Comparison of ENCODE assay signal across 24 cellular contexts in genomic region chr1:170568197-170568596, GRCh38. TPM values are rescaled to one million over a fixed set of nuclear protein-coding genes. Genes with fewer than 3 reads are reported as not detected.
DNase-seq lines count a peak whose midpoint lies in the region; ATAC-seq, FAIRE-seq and TF ChIP-seq lines count a peak whose summit lies in the region.
"Had no signal": no experiment of that assay in that cellular context is flagged by ENCODE, and none has a peak within 500 bp of the region (broad histone marks: within the 10 kb centered on the region; RNA-seq: fewer than 3 reads in every experiment).

No MANE protein-coding gene starts in this region.

- H3K4me2 ChIP-seq in HepG2 (ENCODE audit: low read depth, low read length) (no peak overlapping the region), Loucy (ENCODE audit: low read depth, low read length, poor library complexity, severe bottlenecking) (no peak overlapping the region)

- H4K20me1 ChIP-seq in HepG2 (ENCODE audit: insufficient read depth, low read length) (no peaks in the 10 kb centered on the region), Loucy (ENCODE audit: insufficient read depth, low read length, poor library complexity, severe bottlenecking) (no peaks in the 10 kb centered on the region)

- H2AFZ ChIP-seq in HepG2 (ENCODE audit: low read length) (no peak overlapping the region), Loucy (ENCODE audit: low read length) (no peak overlapping the region)

- no peak for FAIRE-seq in HepG2 (lab: Jason Lieb, UNC)
- FAIRE-seq: D721Med, GM12892, GM19239 had no signal

- H3K27me3 Mint-ChIP-seq in WTC11 (ENCODE audit: low read depth) (peaks cover 6% of the 10 kb centered on the region), osteocyte (ENCODE audit: unreplicated experiment) (no peaks in the 10 kb centered on the region)
- peaks cover 11% of the 10 kb centered on the region for H3K27me3 Mint-ChIP-seq in activated CD8-positive, alpha-beta T cell treated with anti-CD3 and anti-CD28 coated beads, Interleukin-2, amount 10 ng/mL, durations not matched to agents 7 days and 5 days (ENCODE audit: low read depth)

- TF ChIP-seq RAD21 in HepG2 (CRISPR knock-in tag; IDR thresholded peaks at IDR 0.05) = no peak

- in situ Hi-C loops in HepG2 (cut with HindIII; ENCODE audit: extremely low pct_ligation_motif_present, low pct_unique_long_range_greater_than_20kb) = no loop called here

- no peak overlapping the region for H3K27ac Mint-ChIP-seq in WTC11
- H3K27ac Mint-ChIP-seq in osteocyte (ENCODE audit: unreplicated experiment) = peak overlapping the region; percentile 98
- H3K27ac Mint-ChIP-seq in activated CD8-positive, alpha-beta T cell treated with anti-CD3 and anti-CD28 coated beads, Interleukin-2, amount 10 ng/mL, durations not matched to agents 7 days and 5 days = no peak overlapping the region
- H3K27ac Mint-ChIP-seq: CD4-positive, CD25-positive, alpha-beta regulatory T cell had no signal

- TF ChIP-seq CTCF in HepG2 (CRISPR knock-in tag; IDR thresholded peaks at IDR 0.05) = no peak
- TF ChIP-seq CTCF in right lobe of liver (IDR thresholded peaks at IDR 0.05) = no peak
- peak; percentile 12; the same call in 1 of the 2 replicates for TF ChIP-seq CTCF in Loucy (conservative IDR thresholded peaks at IDR 0.05; ENCODE audit: low read length)
- no peak for TF ChIP-seq CTCF in WTC11 (IDR thresholded peaks at IDR 0.05)
- no peak for TF ChIP-seq CTCF in osteocyte (IDR thresholded peaks at IDR 0.05)

- H3F3A ChIP-seq in Loucy (ENCODE audit: low read depth) = no peaks in the 10 kb centered on the region

- H3K9me2 ChIP-seq in Loucy (replicated peaks; ENCODE audit: low read depth, low read length) = no peaks in the 10 kb centered on the region

- H3K79me2 ChIP-seq in HepG2 (ENCODE audit: insufficient read depth, low read length) = no peaks in the 10 kb centered on the region
- H3K79me2 ChIP-seq in Loucy (ENCODE audit: insufficient read depth, low read length) = no peaks in the 10 kb centered on the region

- CTCF ChIA-PET in HepG2 (lab: Yijun Ruan, JAX; ENCODE audit: low intra/inter-chr PET ratio, low total read pairs) (no interaction called here), WTC11 (lab: Charles Lee) (no interaction called here)
- CTCF ChIA-PET in activated CD8-positive, alpha-beta T cell treated with anti-CD3 and anti-CD28 coated beads, Interleukin-2, amount 10 ng/mL, durations not matched to agents 7 days and 5 days (lab: Charles Lee) = no interaction called here

- H3K4me1 Mint-ChIP-seq in WTC11 = peaks cover 28% of the 10 kb centered on the region
- H3K4me1 Mint-ChIP-seq in osteocyte (ENCODE audit: unreplicated experiment) = peaks cover 54% of the 10 kb centered on the region
- peaks cover 5% of the 10 kb centered on the region for H3K4me1 Mint-ChIP-seq in activated CD8-positive, alpha-beta T cell treated with anti-CD3 and anti-CD28 coated beads, Interleukin-2, amount 10 ng/mL, durations not matched to agents 7 days and 5 days (ENCODE audit: low read depth)

- no peak for DNase-seq in HepG2 (ENCODE audit: low spot score)
- no peak for DNase-seq in right lobe of liver
- DNase-seq in WTC11 (ENCODE audit: low spot score) = peak; percentile 25
- DNase-seq in osteocyte (ENCODE audit: extremely low spot score, unreplicated experiment) = no peak
- no peak for DNase-seq in SKM-1 treated with dmso at 0.1 percent for 144 hours (lab: John Stamatoyannopoulos, UW; ENCODE audit: unreplicated experiment)
- no peak for DNase-seq in activated CD8-positive, alpha-beta T cell treated with anti-CD3 and anti-CD28 coated beads, Interleukin-2, amount 10 ng/mL, durations not matched to agents 7 days and 5 days
- DNase-seq: CD4-positive, CD25-positive, alpha-beta regulatory T cell; DMS79 treated with DMSO at 0.1 percent for 48 hours; GF-D8; IMR-90; KG1; NCI-H1092; NCI-H1436; NCI-H2227 treated with DMSO at 0.1 percent for 48 hours; NCI-H526 treated with DMSO at 0.1 percent for 48 hours; SHP77 had no signal

- TF ChIP-seq POLR2A in HepG2 (IDR thresholded peaks at IDR 0.05; ENCODE audit: insufficient read depth in 1 of 2, low read depth in 2 of 2, low read length in 2 of 2) (no peak), right lobe of liver (IDR thresholded peaks at IDR 0.05) (no peak)

- intact Hi-C loops in HepG2 (cut with micrococcal nuclease; ENCODE audit: unreplicated experiment) = no loop called here
- intact Hi-C loops in right lobe of liver (cut with DNase I) = no loop called here

- no peak overlapping the region for H3K27ac ChIP-seq in HepG2 (ENCODE audit: extremely low read length, insufficient read depth, low read length)
- H3K27ac ChIP-seq in right lobe of liver = no peak overlapping the region
- H3K27ac ChIP-seq: RWPE1 had no signal

- H3K36me3 Mint-ChIP-seq in WTC11 = peaks cover 5% of the 10 kb centered on the region; the same call in 1 of the 2 replicates
- H3K36me3 Mint-ChIP-seq in osteocyte (ENCODE audit: unreplicated experiment) = peaks cover 14% of the 10 kb centered on the region
- no peaks in the 10 kb centered on the region for H3K36me3 Mint-ChIP-seq in activated CD8-positive, alpha-beta T cell treated with anti-CD3 and anti-CD28 coated beads, Interleukin-2, amount 10 ng/mL, durations not matched to agents 7 days and 5 days (ENCODE audit: low read depth)
- H3K36me3 Mint-ChIP-seq: CD4-positive, CD25-positive, alpha-beta regulatory T cell had no signal

- H3K9me3 ChIP-seq in HepG2 (ENCODE audit: low read length) = no peaks in the 10 kb centered on the region
- H3K9me3 ChIP-seq in right lobe of liver = no peaks in the 10 kb centered on the region
- no peaks in the 10 kb centered on the region; the same call in 1 of the 2 replicates for H3K9me3 ChIP-seq in Loucy (ENCODE audit: insufficient read depth, low read depth, low read length)
- H3K9me3 ChIP-seq: HAP-1 had no signal

- no peak for TF ChIP-seq EP300 in HepG2 (IDR thresholded peaks at IDR 0.05; ENCODE audit: low read depth in 2 of 2, low read length in 2 of 2)
- TF ChIP-seq EP300 in HepG2 (CRISPR knock-in tag; IDR thresholded peaks at IDR 0.05; ENCODE audit: borderline replicate concordance) = no peak

- no TSS peak for BruUV-seq in HepG2 (replicated peaks; lab: Mats Ljungman, UMichigan)

- no peaks in the 10 kb centered on the region for H3K36me3 ChIP-seq in HepG2 (replicated peaks in 1 of 2; ENCODE audit: control insufficient read depth in 1 of 2, insufficient read depth in 2 of 2, low read length in 2 of 2)
- no peaks in the 10 kb centered on the region for H3K36me3 ChIP-seq in right lobe of liver
- no peaks in the 10 kb centered on the region for H3K36me3 ChIP-seq in Loucy (ENCODE audit: insufficient read depth, low read length)
- H3K36me3 ChIP-seq: HAP-1 had no signal

- no peaks in the 10 kb centered on the region for H3K27me3 ChIP-seq in HepG2 (ENCODE audit: control insufficient read depth in 1 of 2, insufficient read depth in 2 of 2, low read length in 2 of 2)
- H3K27me3 ChIP-seq in right lobe of liver = no peaks in the 10 kb centered on the region
- H3K27me3 ChIP-seq in Loucy (ENCODE audit: insufficient read depth, low read length, poor library complexity, severe bottlenecking) = no peaks in the 10 kb centered on the region

- ATAC-seq in HepG2 (no peak), right lobe of liver (no peak), WTC11 (peak; percentile 28; the same call in 1 of the 2 replicates), GM21423 (IDR thresholded peaks at IDR 0.05; ENCODE audit: unreplicated experiment) (no peak)
- ATAC-seq in activated CD8-positive, alpha-beta T cell treated with anti-CD3 and anti-CD28 coated beads, Interleukin-2, amount 10 ng/mL, durations not matched to agents 7 days and 5 days = no peak
- ATAC-seq: Panc1 had no signal

- H3K9me3 Mint-ChIP-seq in WTC11 (peaks cover 22% of the 10 kb centered on the region), osteocyte (ENCODE audit: unreplicated experiment) (peaks cover 27% of the 10 kb centered on the region)
- no peaks in the 10 kb centered on the region for H3K9me3 Mint-ChIP-seq in activated CD8-positive, alpha-beta T cell treated with anti-CD3 and anti-CD28 coated beads, Interleukin-2, amount 10 ng/mL, durations not matched to agents 7 days and 5 days (ENCODE audit: insufficient read depth)

- H3K4me3 ChIP-seq in HepG2 (replicated peaks in 1 of 3; ENCODE audit: insufficient read depth in 1 of 3, low read depth in 2 of 3, low read length in 3 of 3) = no peak overlapping the region
- H3K4me3 ChIP-seq in right lobe of liver = no peak overlapping the region
- no peak overlapping the region for H3K4me3 ChIP-seq in Loucy (ENCODE audit: low read length, poor library complexity, severe bottlenecking)
- H3K4me3 ChIP-seq: HAP-1 had no signal

- H3K4me1 ChIP-seq in HepG2 (ENCODE audit: insufficient read depth, low read length) (peaks cover 4% of the 10 kb centered on the region), right lobe of liver (no peaks in the 10 kb centered on the region), Loucy (ENCODE audit: insufficient read depth, low read length, poor library complexity, severe bottlenecking) (peaks cover 8% of the 10 kb centered on the region)

- H3K9ac ChIP-seq in HepG2 (ENCODE audit: insufficient read depth, low read depth, low read length) = no peak overlapping the region
- H3K9ac ChIP-seq in Loucy (ENCODE audit: low read depth, low read length, poor library complexity, severe bottlenecking) = no peak overlapping the region

- H3K4me3 Mint-ChIP-seq in WTC11 (no peak overlapping the region), osteocyte (ENCODE audit: unreplicated experiment) (no peak overlapping the region)
- H3K4me3 Mint-ChIP-seq in activated CD8-positive, alpha-beta T cell treated with anti-CD3 and anti-CD28 coated beads, Interleukin-2, amount 10 ng/mL, durations not matched to agents 7 days and 5 days = no peak overlapping the region
- H3K4me3 Mint-ChIP-seq: CD4-positive, CD25-positive, alpha-beta regulatory T cell had no signal

- POLR2A ChIA-PET in HepG2 (lab: Yijun Ruan, JAX) = no interaction called here
- POLR2A ChIA-PET in WTC11 (lab: Charles Lee) = interaction anchor here (0.6 kb wide), 1 partner anchor 121 kb away, joined by 3 read pairs; no protein-coding TSS in a partner anchor
- POLR2A ChIA-PET in activated CD8-positive, alpha-beta T cell treated with anti-CD3 and anti-CD28 coated beads, Interleukin-2, amount 10 ng/mL, durations not matched to agents 7 days and 5 days (lab: Charles Lee) = no interaction called here

RNA-seq across cellular contexts. Expression of gene GORAB, which starts 36.2 kb away (rescaled TPM):
- 7.3 and 9.2 TPM in 2 replicates for total RNA-seq in HepG2 (2016; rRNA removed; fragmentation: Illumina TruSeq; extraction: Trizol)
- total RNA-seq in HepG2 (2016; cell fraction: cytosol; rRNA removed; fragmentation: Illumina TruSeq; extraction: Trizol; ENCODE audit: low read depth) = 4.4 and 4.6 TPM in 2 replicates
- total RNA-seq in HepG2 (2016; cell fraction: insoluble cytoplasmic fraction; rRNA removed; fragmentation: Illumina TruSeq; extraction: Trizol) = 8.4 and 10.2 TPM in 2 replicates
- 3.8 and 4.4 TPM in 2 replicates for total RNA-seq in HepG2 (2016; cell fraction: membrane; rRNA removed; fragmentation: Illumina TruSeq; extraction: Trizol)
- 10.7 and 11.2 TPM in 2 replicates for total RNA-seq in HepG2 (2016; cell fraction: nucleus; rRNA removed; fragmentation: Illumina TruSeq; extraction: Trizol)
- 5.8 and 6.6 TPM in 2 replicates for polyA plus RNA-seq in HepG2 (2011; rRNA removed)
- 1.4 and 2.3 TPM in 2 replicates for polyA plus RNA-seq in HepG2 (2011; cell fraction: cytosol; rRNA removed)
- 8.0 and 11.0 TPM in 2 replicates for polyA plus RNA-seq in HepG2 (2011; cell fraction: nucleus; rRNA removed)
- 2.7 and 4.6 TPM in 2 replicates for polyA plus RNA-seq in HepG2 (2012)
- 0.62 and 0.84 TPM in 2 replicates for polyA plus RNA-seq in HepG2 (2016; cell fraction: cytosol; fragmentation: Illumina TruSeq; extraction: Trizol; ENCODE audit: low read depth)
- 6.8 and 6.9 TPM in 2 replicates for polyA plus RNA-seq in HepG2 (2016; cell fraction: insoluble cytoplasmic fraction; fragmentation: Illumina TruSeq; extraction: Trizol; ENCODE audit: low read depth)
- 1.3 and 1.5 TPM in 2 replicates for polyA plus RNA-seq in HepG2 (2016; cell fraction: membrane; fragmentation: Illumina TruSeq; extraction: Trizol; ENCODE audit: low read depth)
- polyA plus RNA-seq in HepG2 (2016; cell fraction: nucleus; fragmentation: Illumina TruSeq; extraction: Trizol; ENCODE audit: insufficient read depth, low read depth) = 18.2 and 22.9 TPM in 2 replicates
- 5.8 and 12.3 TPM in 2 replicates for polyA minus RNA-seq in HepG2 (2011; rRNA and poly(A)+ RNA removed; ENCODE audit: low replicate concordance)
- polyA minus RNA-seq in HepG2 (2011; cell fraction: cytosol; rRNA and poly(A)+ RNA removed) = 2.9 and 4.6 TPM in 2 replicates
- polyA minus RNA-seq in HepG2 (2011; cell fraction: nucleus; rRNA and poly(A)+ RNA removed) = 20.3 and 23.2 TPM in 2 replicates
- total RNA-seq in right lobe of liver = 1 to 10 TPM; 4.3 to 9.8 (median 6.7) TPM
- total RNA-seq in WTC11 (2021) = 8.8 to 9.9 TPM (median 9.1 TPM) in 3 replicates
- total RNA-seq in osteocyte = 20.8 and 22.2 TPM in 2 replicates
- total RNA-seq in activated CD8-positive, alpha-beta T cell treated with anti-CD3 and anti-CD28 coated beads, Interleukin-2, amount 10 ng/mL, durations not matched to agents 7 days and 5 days = 10 to 100 TPM; 11.0 TPM
